In the genomic region with DNA sequence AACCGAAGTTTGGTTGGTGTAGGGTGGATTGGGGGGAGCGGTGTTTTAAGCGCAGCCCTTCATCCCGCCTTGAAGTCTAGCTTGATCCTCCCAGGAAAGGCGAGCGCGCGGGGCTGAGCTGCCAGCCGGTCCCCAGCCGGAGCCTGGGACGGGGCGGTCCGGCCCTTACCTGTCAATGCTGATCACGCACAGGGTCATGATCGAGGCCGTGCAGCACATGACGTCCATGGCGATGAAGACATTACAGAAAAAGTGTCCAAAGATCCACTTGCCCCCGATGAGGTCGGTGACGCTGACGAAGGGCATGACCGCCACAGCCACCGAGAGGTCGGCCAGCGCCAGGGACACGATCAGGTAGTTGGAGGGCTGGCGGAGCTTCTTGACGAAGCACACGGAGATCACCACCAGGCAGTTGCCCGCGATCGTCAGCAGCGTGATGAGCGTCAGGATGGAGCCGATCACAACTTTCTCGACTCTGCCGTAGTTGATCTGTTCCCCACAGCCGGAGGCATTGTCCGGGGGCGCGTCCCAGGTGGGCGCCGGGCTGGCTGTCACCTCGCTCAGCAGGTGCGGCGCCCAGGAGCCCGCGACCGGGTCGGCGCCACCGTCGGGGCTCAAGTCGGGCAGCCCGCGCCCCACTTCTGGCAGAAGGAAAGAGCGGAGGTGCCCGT, we compare ENCODE assay signal across 8 cellular contexts. TPM values are rescaled to one million over a fixed set of nuclear protein-coding genes. Genes with fewer than 3 reads are reported as not detected.
DNase-seq lines count a peak whose midpoint lies in the region; ATAC-seq and TF ChIP-seq lines count a peak whose summit lies in the region.

No MANE protein-coding gene starts in this region.

- H3K4me3 ChIP-seq in HUES64 (ENCODE audit: low read length) (peak overlapping the region; percentile 79), mesenchymal stem cell (ENCODE audit: insufficient read depth in 1 of 2, low read depth in 1 of 2, low read length in 2 of 2) (peak overlapping the region; percentile 71 to 82), uterus (peak overlapping the region; percentile 22 to 65)

- H3K27ac Mint-ChIP-seq in MCF 10A (ENCODE audit: low read depth, unreplicated experiment), result peak overlapping the region; percentile 84

- no peak overlapping the region for H3K14ac ChIP-seq in mesenchymal stem cell (ENCODE audit: low read length in 2 of 2)

- peaks cover 17% of the 10 kb centered on the region for H3K4me1 Mint-ChIP-seq in MCF 10A (ENCODE audit: insufficient read depth, unreplicated experiment)

- no peak overlapping the region for H2AK5ac ChIP-seq in mesenchymal stem cell (ENCODE audit: low read length, severe bottlenecking)

- peak overlapping the region; percentile 56 for H2AFZ ChIP-seq in mesenchymal stem cell (ENCODE audit: low read depth, low read length)

- H2BK120ac ChIP-seq in mesenchymal stem cell (ENCODE audit: low read depth, low read length), result no peak overlapping the region

- no peak for TF ChIP-seq POLR2A in uterus (IDR thresholded peaks at IDR 0.05)

- 5% methylated on average over 59 of the region's 59 CpGs for WGBS in HUES64
- WGBS in mesenchymal stem cell, result 14% methylated on average over 49 of the region's 59 CpGs

- BruUV-seq in MCF 10A (replicated peaks; lab: Mats Ljungman, UMichigan), result no TSS peak

- peak overlapping the region; percentile 64; the same call in 1 of the 2 replicates for H3K9ac ChIP-seq in HUES64 (ENCODE audit: low read depth, low read length)
- peak overlapping the region; percentile 37 for H3K9ac ChIP-seq in mesenchymal stem cell (ENCODE audit: low read length)

- H3K4ac ChIP-seq in mesenchymal stem cell (ENCODE audit: low read depth in 1 of 2, low read length in 2 of 2), result no peak overlapping the region

- peak overlapping the region in 1 of 2 experiments; percentile 3 for H2BK12ac ChIP-seq in mesenchymal stem cell (ENCODE audit: low read length in 2 of 2)

- no peaks in the 10 kb centered on the region for H3K27me3 Mint-ChIP-seq in MCF 10A (ENCODE audit: insufficient read depth, unreplicated experiment)

- CTCF ChIA-PET in MCF 10A (lab: Yijun Ruan, JAX), result interaction anchor here (0.6 to 2.0 kb wide), 11 partner anchors 14 to 1975 kb away, joined by 3 to 7 read pairs (median 4); no protein-coding TSS in a partner anchor

- peak overlapping the region; percentile 95 for H3K4me2 ChIP-seq in mesenchymal stem cell (ENCODE audit: low read length, poor library complexity, severe bottlenecking)

- peak overlapping the region in 1 of 2 experiments; percentile 73 for H3K23ac ChIP-seq in mesenchymal stem cell (ENCODE audit: low read length in 2 of 2)

- H4K91ac ChIP-seq in mesenchymal stem cell (ENCODE audit: low read length), result no peak overlapping the region

- H3K4me3 Mint-ChIP-seq in MCF 10A (ENCODE audit: unreplicated experiment), result peak overlapping the region; percentile 89

- H3K27ac ChIP-seq in HUES64 (ENCODE audit: low read depth, low read length), result no peak overlapping the region
- H3K27ac ChIP-seq in mesenchymal stem cell (ENCODE audit: low read length, poor library complexity, severe bottlenecking), result no peak overlapping the region
- H3K27ac ChIP-seq in uterus, result peak overlapping the region; percentile 68 to 81

- POLR2A ChIA-PET in MCF 10A (lab: Yijun Ruan, JAX), result interaction anchor here (0.7 to 8.6 kb wide), 15 partner anchors 10 to 1213 kb away, joined by 3 to 67 read pairs (median 4); a partner anchor contains a TSS

- H3K27me3 ChIP-seq in HUES64 (ENCODE audit: insufficient read depth, low read length) (peaks cover 56% of the 10 kb centered on the region), mesenchymal stem cell (ENCODE audit: control insufficient read depth in 1 of 2, insufficient read depth in 1 of 2, low read length in 2 of 2) (peaks cover 7 to 34% of the 10 kb centered on the region in 2 experiments), uterus (peaks cover 0 to 25% of the 10 kb centered on the region in 2 donors)

- H3K4me1 ChIP-seq in HUES64 (ENCODE audit: insufficient read depth, low read length) (0 out of 2 replicates have a peak, but pooled peaks cover 12% of the 10 kb centered on the region), mesenchymal stem cell (ENCODE audit: control insufficient read depth, insufficient read depth, low read depth, low read length) (peaks cover 7% of the 10 kb centered on the region), uterus (no peaks in the 10 kb centered on the region)

- DNase-seq in MCF 10A (ENCODE audit: unreplicated experiment) (peak; percentile 22), mesenchymal stem cell (peak; percentile 16), uterus (peak in 1 of 2 donors; percentile 16), AG08396 (ENCODE audit: low spot score) (no peak)

- H4K8ac ChIP-seq in mesenchymal stem cell (ENCODE audit: low read length), result no peak overlapping the region

- H3K36me3 Mint-ChIP-seq in MCF 10A (ENCODE audit: insufficient read depth, unreplicated experiment), result peaks cover 6% of the 10 kb centered on the region

- no peak overlapping the region for H2BK15ac ChIP-seq in mesenchymal stem cell (ENCODE audit: low read depth, poor library complexity, severe bottlenecking)

- intact Hi-C loops in MCF 10A (cut with micrococcal nuclease) (loop anchor here (2.0 to 10.0 kb wide), 2 partner anchors 68 to 422 kb away; no protein-coding TSS in a partner anchor), uterus (cut with DNase I; ENCODE audit: low total_unique reads) (no loop called here)

- H2BK5ac ChIP-seq in mesenchymal stem cell (ENCODE audit: low read depth, low read length, poor library complexity, severe bottlenecking), result no peak overlapping the region

- H3K9me3 Mint-ChIP-seq in MCF 10A (ENCODE audit: unreplicated experiment), result no peaks in the 10 kb centered on the region

- H3K9me3 ChIP-seq in HUES64 (ENCODE audit: insufficient read depth, low read depth, low read length), result no peaks in the 10 kb centered on the region; the same call in 1 of the 2 replicates
- peaks cover 13% of the 10 kb centered on the region for H3K9me3 ChIP-seq in mesenchymal stem cell (ENCODE audit: control insufficient read depth, low read length)
- no peaks in the 10 kb centered on the region for H3K9me3 ChIP-seq in uterus

- ATAC-seq in GM18867 (IDR thresholded peaks at IDR 0.05; ENCODE audit: unreplicated experiment) (peak; percentile 18), GM21447 (IDR thresholded peaks at IDR 0.05; ENCODE audit: unreplicated experiment) (no peak), GM18870 (IDR thresholded peaks at IDR 0.05; ENCODE audit: unreplicated experiment) (no peak)

- no peak overlapping the region for H3K18ac ChIP-seq in mesenchymal stem cell (ENCODE audit: low read depth in 1 of 2, low read length in 2 of 2)

- TF ChIP-seq CTCF in MCF 10A (IDR thresholded peaks at IDR 0.05; ENCODE audit: unreplicated experiment) (no peak), uterus (IDR thresholded peaks at IDR 0.05) (no peak)

- H3K79me1 ChIP-seq in mesenchymal stem cell (replicated peaks; ENCODE audit: low read length, poor library complexity, severe bottlenecking), result no peaks in the 10 kb centered on the region

- H3K36me3 ChIP-seq in HUES64 (ENCODE audit: insufficient read depth, low read length), result no peaks in the 10 kb centered on the region
- H3K36me3 ChIP-seq in mesenchymal stem cell (ENCODE audit: control insufficient read depth in 1 of 2, insufficient read depth in 2 of 2, low read depth in 1 of 2, low read length in 2 of 2), result no peaks in the 10 kb centered on the region
- no peaks in the 10 kb centered on the region for H3K36me3 ChIP-seq in uterus

RNA-seq across cellular contexts. Expression of a gene that starts 0.7 kb away (rescaled TPM):
- polyA plus RNA-seq in HUES64 (2013, experiment 1 of 2), result 25.9 TPM
- 27.0 TPM for polyA plus RNA-seq in HUES64 (2013, experiment 2 of 2)
- total RNA-seq in MCF 10A (2022) (14.1 and 15.3 TPM in 2 replicates), uterus (1 to 10 TPM in 2 of 4 donors, under 1 TPM in 2; 0.29 to 1.5 (median 0.68) TPM)
- polyA plus RNA-seq in mesenchymal stem cell (2013, experiment 1 of 2), result 1.3 TPM
- 1.2 TPM for polyA plus RNA-seq in mesenchymal stem cell (2013, experiment 2 of 2)

RNA-seq across cellular contexts. Expression of a gene that starts 14.7 kb away (rescaled TPM):
- 103 TPM for polyA plus RNA-seq in HUES64 (2013, experiment 1 of 2)
- 93.7 TPM for polyA plus RNA-seq in HUES64 (2013, experiment 2 of 2)
- total RNA-seq in MCF 10A (2022), result 39.9 and 41.8 TPM in 2 replicates
- polyA plus RNA-seq in mesenchymal stem cell (2013, experiment 1 of 2), result 40.3 TPM
- polyA plus RNA-seq in mesenchymal stem cell (2013, experiment 2 of 2), result 41.5 TPM
- 10 to 100 TPM; 10.9 to 61.1 (median 32.0) TPM for total RNA-seq in uterus

Comparison
In these comparisons a context has a peak if more than half of its experiments do, and no peak if none do; other contexts are left out.
1. H3K27ac ChIP-seq: peak in uterus (2 of 2); none in HUES64 (single experiment) and mesenchymal stem cell (single experiment).
2. Peak in every context shown above with its lines, with median percentiles within 50 percentile points of each other: H3K4me3 ChIP-seq.